ENCODE assay signal across 8 cellular contexts in the genomic region with DNA sequence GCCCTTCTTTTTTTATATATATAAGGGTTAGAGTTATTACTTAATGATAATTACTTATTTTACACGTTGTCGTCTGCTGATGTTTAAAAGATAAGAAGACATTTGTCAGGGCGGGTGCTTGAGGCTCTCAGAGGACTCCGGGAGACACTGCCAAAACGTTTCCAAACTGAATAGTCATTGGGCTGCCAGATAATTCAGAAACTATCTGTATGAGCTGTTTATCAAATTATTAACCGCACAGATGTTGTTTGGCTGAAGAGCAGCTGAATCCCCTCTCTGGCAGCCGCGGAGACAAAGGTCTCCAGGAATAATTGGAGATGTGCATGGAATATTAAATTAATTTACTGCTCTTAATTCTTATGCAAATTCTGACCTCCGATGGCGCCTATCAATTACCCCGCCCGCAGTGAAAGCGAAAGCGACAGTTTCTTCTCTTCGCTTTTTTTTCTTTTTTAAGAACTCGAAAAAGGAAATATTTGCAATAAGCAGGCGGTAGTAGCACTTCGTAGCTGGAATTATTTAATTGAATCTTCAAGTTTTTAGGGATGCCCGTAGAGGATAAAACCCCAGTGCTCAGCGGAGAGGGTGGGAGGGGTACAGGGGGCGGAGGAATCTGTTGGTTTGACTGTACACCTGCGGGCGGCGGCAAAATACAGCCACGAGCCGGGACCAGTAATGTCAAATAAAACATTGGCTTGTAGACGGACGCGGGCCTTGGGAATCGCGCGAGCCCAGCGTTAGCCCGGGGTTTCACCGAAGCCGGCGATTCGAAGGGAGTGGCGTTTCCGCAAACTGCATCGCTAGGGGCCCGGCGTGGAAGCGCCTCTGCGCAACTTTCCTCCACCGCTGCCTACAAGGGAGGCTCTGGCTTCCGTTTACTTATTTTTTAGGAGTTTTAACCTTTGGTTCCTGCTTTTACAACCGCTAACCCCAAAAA. TPM values are rescaled to one million over a fixed set of nuclear protein-coding genes. Genes with fewer than 3 reads are reported as not detected.
DNase-seq lines count a peak whose midpoint lies in the region; ATAC-seq and TF ChIP-seq lines count a peak whose summit lies in the region.

No MANE protein-coding gene starts in this region.

- intact Hi-C loops in posterior cingulate gyrus (cut with DNase I), result loop anchor here (1.0 to 5.0 kb wide), 2 partner anchors 26 to 417 kb away; partner anchors contain the start of gene KIZ

- no peaks in the 10 kb centered on the region for H3K4me1 ChIP-seq in foreskin keratinocyte

- no peak overlapping the region for H3K27ac ChIP-seq in foreskin keratinocyte

- TF ChIP-seq CTCF in foreskin keratinocyte (conservative IDR thresholded peaks at IDR 0.05), result no peak

- DNase-seq in COR-L47 (lab: John Stamatoyannopoulos, UW) (peak; percentile 94), NCI-H2029 (lab: John Stamatoyannopoulos, UW) (peak; percentile 73), foreskin keratinocyte (no peak), posterior cingulate gyrus (peak in 6 of 10 donors; percentile 20 to 90 (median 67)), H4 (ENCODE audit: low spot score) (no peak)
- DNase-seq in activated CD8-positive, alpha-beta memory T cell treated with anti-CD3 and anti-CD28 coated beads for 24 hours, result peak; percentile 73

- H3K27me3 ChIP-seq in foreskin keratinocyte, result peaks cover 95% of the 10 kb centered on the region

- peak; percentile 43 for ATAC-seq in GM21515 (IDR thresholded peaks at IDR 0.05; ENCODE audit: unreplicated experiment)
- ATAC-seq in foreskin keratinocyte, result peak; percentile 29
- ATAC-seq in GM21360 (IDR thresholded peaks at IDR 0.05; ENCODE audit: unreplicated experiment), result no peak

RNA-seq across cellular contexts. Expression of gene LINC00237, which starts 6.2 kb away (rescaled TPM):
- total RNA-seq in foreskin keratinocyte, result not detected in 2 replicates
- not detected in 2 replicates for polyA plus RNA-seq in foreskin keratinocyte
- not detected in 2 replicates for total RNA-seq in H4 (2014; rRNA removed; shearing (Covaris generic))

RNA-seq across cellular contexts. Expression of gene KIZ, which starts 26.0 kb away (rescaled TPM):
- 13.7 and 17.8 TPM in 2 replicates for total RNA-seq in foreskin keratinocyte
- 12.3 and 13.8 TPM in 2 replicates for polyA plus RNA-seq in foreskin keratinocyte
- total RNA-seq in H4 (2014; rRNA removed; shearing (Covaris generic)), result 10.5 and 11.1 TPM in 2 replicates

Comparison
In these comparisons a context has a peak if more than half of its experiments do, and no peak if none do; other contexts are left out.
1. DNase-seq: peak in COR-L47 (single experiment), NCI-H2029 (single experiment), activated CD8-positive, alpha-beta memory T cell treated with anti-CD3 and anti-CD28 coated beads for 24 hours (single experiment) and posterior cingulate gyrus (6 of 10); none in foreskin keratinocyte (0 of 2) and H4 (single experiment).